10 cellular contexts compared by ENCODE assay signal in the genomic region with DNA sequence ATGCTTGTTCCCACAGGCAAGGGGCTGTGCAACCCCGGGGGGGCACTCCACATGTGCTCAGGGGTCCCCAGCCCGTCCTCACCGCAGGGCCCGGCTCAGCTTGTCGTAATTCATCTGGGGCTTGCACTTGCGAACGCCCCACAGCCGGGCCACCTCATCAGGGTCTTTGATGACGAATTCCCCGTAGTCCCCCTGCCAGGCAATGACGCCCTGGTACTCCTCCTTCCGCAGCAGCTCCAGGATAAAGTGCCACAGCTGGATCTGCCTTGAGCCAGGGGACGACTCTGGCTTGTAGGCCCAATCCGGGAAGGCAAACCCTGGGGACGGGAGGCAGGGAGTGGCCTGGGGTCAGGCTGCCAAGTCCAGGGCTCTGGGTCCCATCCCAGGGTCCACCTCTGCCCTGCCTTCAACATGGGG. TPM values are rescaled to one million over a fixed set of nuclear protein-coding genes. Genes with fewer than 3 reads are reported as not detected.
A peak's percentile ranks its signal among the peaks of the same experiment; 100 is the strongest.
DNase-seq lines count a peak whose midpoint lies in the region; ATAC-seq, FAIRE-seq and TF ChIP-seq lines count a peak whose summit lies in the region.
"Had no signal": no experiment of that assay in that cellular context is flagged by ENCODE, and none has a peak within 500 bp of the region (broad histone marks: within the 10 kb centered on the region; RNA-seq: fewer than 3 reads in every experiment).

No MANE protein-coding gene starts in this region.

- H3K36me3 Mint-ChIP-seq in astrocyte (ENCODE audit: low read depth, unreplicated experiment) = peaks cover 6% of the 10 kb centered on the region

- H3K4me1 Mint-ChIP-seq in astrocyte (ENCODE audit: low read depth, unreplicated experiment) = peaks cover 30% of the 10 kb centered on the region

- H3K27ac ChIP-seq in astrocyte (ENCODE audit: low read depth, low read length) = peak overlapping the region; percentile 66
- peak overlapping the region; percentile 51 to 98 for H3K27ac ChIP-seq in left lung
- H3K27ac ChIP-seq in subcutaneous abdominal adipose tissue (ENCODE audit: low read depth, low read length) = peak overlapping the region; percentile 76

- H3K27ac Mint-ChIP-seq in astrocyte (ENCODE audit: unreplicated experiment) = peak overlapping the region; percentile 77

- no peak for FAIRE-seq in astrocyte (lab: Jason Lieb, UNC)

- H3K9ac ChIP-seq in NT2/D1 (ENCODE audit: insufficient read length, low read depth) = peak overlapping the region; percentile 32
- H3K9ac ChIP-seq in astrocyte (ENCODE audit: low read length) = peak overlapping the region; percentile 66
- H3K9ac ChIP-seq in subcutaneous abdominal adipose tissue (ENCODE audit: low read length in 5 of 5) = peak overlapping the region in 1 of 5 donors; percentile 53

- no peak overlapping the region for H3K4me3 ChIP-seq in NT2/D1 (ENCODE audit: insufficient read length, low read depth)
- peak overlapping the region; percentile 21 for H3K4me3 ChIP-seq in astrocyte (ENCODE audit: insufficient read depth, low read depth, low read length)
- peak overlapping the region in 1 of 2 donors; percentile 9 for H3K4me3 ChIP-seq in left lung
- H3K4me3 ChIP-seq in subcutaneous abdominal adipose tissue (ENCODE audit: low read depth in 1 of 5, low read length in 5 of 5) = peak overlapping the region in 3 of 5 donors; percentile 27 to 54 (median 49)

- H3K4me1 ChIP-seq in NT2/D1 (ENCODE audit: insufficient read depth, insufficient read length) = peaks cover 27% of the 10 kb centered on the region
- H3K4me1 ChIP-seq in astrocyte (ENCODE audit: insufficient read depth, low read length) = peaks cover 35% of the 10 kb centered on the region
- peaks cover 32 to 47% of the 10 kb centered on the region in 2 donors for H3K4me1 ChIP-seq in left lung
- peaks cover 13 to 60% (median 49%) of the 10 kb centered on the region in 5 donors for H3K4me1 ChIP-seq in subcutaneous abdominal adipose tissue (ENCODE audit: control insufficient read depth in 5 of 5, insufficient read depth in 5 of 5, low read length in 5 of 5)

- peaks cover 3% of the 10 kb centered on the region for H3K9me3 Mint-ChIP-seq in astrocyte (ENCODE audit: unreplicated experiment)

- H3K27me3 Mint-ChIP-seq in astrocyte (ENCODE audit: low read depth, unreplicated experiment) = no peaks in the 10 kb centered on the region

- H3K9me3 ChIP-seq in NT2/D1 (ENCODE audit: insufficient read depth, low read length) = no peaks in the 10 kb centered on the region
- H3K9me3 ChIP-seq in astrocyte (ENCODE audit: insufficient read depth, low read depth, low read length) = no peaks in the 10 kb centered on the region
- no peaks in the 10 kb centered on the region for H3K9me3 ChIP-seq in left lung
- no peaks in the 10 kb centered on the region for H3K9me3 ChIP-seq in subcutaneous abdominal adipose tissue (ENCODE audit: control insufficient read depth in 5 of 5, low read length in 5 of 5)

- peak overlapping the region; percentile 66 for H3K4me3 Mint-ChIP-seq in astrocyte (ENCODE audit: unreplicated experiment)

- no peak for DNase-seq in NT2/D1 (ENCODE audit: low read depth, low spot score)
- no peak for DNase-seq in astrocyte (ENCODE audit: low read depth)
- no peak for DNase-seq in left lung
- no peak for DNase-seq in NOMO-1 treated with DMSO at 0.1 percent for 48 hours (lab: John Stamatoyannopoulos, UW; ENCODE audit: unreplicated experiment)
- no peak for DNase-seq in AG08396 (ENCODE audit: low spot score)
- DNase-seq: amniotic stem cell; NCI-H1930; stimulated activated CD4-positive, alpha-beta T cell treated with anti-CD3 and anti-CD28 coated beads, Interleukin-2, amount 100 ng/mL, for 48 hours had no signal

- H3K27me3 ChIP-seq in NT2/D1 (ENCODE audit: insufficient read depth, insufficient read length) (no peaks in the 10 kb centered on the region), astrocyte (ENCODE audit: insufficient read depth, low read length) (no peaks in the 10 kb centered on the region), left lung (no peaks in the 10 kb centered on the region), subcutaneous abdominal adipose tissue (ENCODE audit: control insufficient read depth in 5 of 5, insufficient read depth in 4 of 5, low read length in 5 of 5) (no peaks in the 10 kb centered on the region)

- peak overlapping the region; percentile 81 for H3K4me2 ChIP-seq in astrocyte (ENCODE audit: low read length)

- H2AFZ ChIP-seq in astrocyte (ENCODE audit: low read depth, low read length) = no peak overlapping the region

- H3K79me2 ChIP-seq in astrocyte (ENCODE audit: insufficient read depth, low read length) = peaks cover 67% of the 10 kb centered on the region

- intact Hi-C loops in left lung (cut with DNase I) = loop anchor here in 1 of 2 donors (5.0 kb wide), 1 partner anchor 37 kb away; no protein-coding TSS in a partner anchor

- ATAC-seq in left lung = no peak
- no peak for ATAC-seq in HG02623 (IDR thresholded peaks at IDR 0.05; ENCODE audit: unreplicated experiment)

- no peak for TF ChIP-seq CTCF in astrocyte (IDR thresholded peaks at IDR 0.05; ENCODE audit: insufficient read depth, low read depth, low read length)
- no peak for TF ChIP-seq CTCF in left lung (IDR thresholded peaks at IDR 0.05)

- H3K36me3 ChIP-seq in NT2/D1 (ENCODE audit: insufficient read depth, insufficient read length, low read length) (peaks cover 43% of the 10 kb centered on the region), astrocyte (ENCODE audit: insufficient read depth, low read length) (peaks cover 13% of the 10 kb centered on the region), left lung (peaks cover 0 to 23% of the 10 kb centered on the region in 2 donors), subcutaneous abdominal adipose tissue (ENCODE audit: control insufficient read depth in 5 of 5, insufficient read depth in 5 of 5, low read length in 5 of 5) (peaks cover 0 to 26% (median 18%) of the 10 kb centered on the region in 5 donors)

- H4K20me1 ChIP-seq in astrocyte (ENCODE audit: insufficient read depth, low read length) = peaks cover 63% of the 10 kb centered on the region

RNA-seq across cellular contexts. Expression of gene ERF, which starts 4.7 kb away (rescaled TPM):
- total RNA-seq in astrocyte = 108 TPM in 2 replicates
- total RNA-seq in left lung = 10 to 100 TPM; 47.0 to 55.0 TPM

RNA-seq across cellular contexts. Expression of gene GSK3A, which starts 7.9 kb away (rescaled TPM):
- total RNA-seq in astrocyte = 49.5 and 50.3 TPM in 2 replicates
- 10 to 100 TPM; 33.4 to 40.3 TPM for total RNA-seq in left lung

RNA-seq across cellular contexts. Expression of gene CIC, which starts 18.8 kb away (rescaled TPM):
- total RNA-seq in astrocyte (73.4 and 78.5 TPM in 2 replicates), left lung (10 to 100 TPM; 59.8 to 76.1 TPM)

RNA-seq across cellular contexts. Expression of gene ZNF526, which starts 30.1 kb away (rescaled TPM):
- total RNA-seq in astrocyte = 20.2 and 21.6 TPM in 2 replicates
- 10 to 100 TPM; 11.5 to 12.7 TPM for total RNA-seq in left lung

RNA-seq across cellular contexts. Expression of gene DEDD2, which starts 32.8 kb away (rescaled TPM):
- total RNA-seq in astrocyte (24.4 and 26.1 TPM in 2 replicates), left lung (10 to 100 TPM; 22.7 to 34.8 TPM)
